9 cellular contexts compared by ENCODE assay signal in the genomic region with DNA sequence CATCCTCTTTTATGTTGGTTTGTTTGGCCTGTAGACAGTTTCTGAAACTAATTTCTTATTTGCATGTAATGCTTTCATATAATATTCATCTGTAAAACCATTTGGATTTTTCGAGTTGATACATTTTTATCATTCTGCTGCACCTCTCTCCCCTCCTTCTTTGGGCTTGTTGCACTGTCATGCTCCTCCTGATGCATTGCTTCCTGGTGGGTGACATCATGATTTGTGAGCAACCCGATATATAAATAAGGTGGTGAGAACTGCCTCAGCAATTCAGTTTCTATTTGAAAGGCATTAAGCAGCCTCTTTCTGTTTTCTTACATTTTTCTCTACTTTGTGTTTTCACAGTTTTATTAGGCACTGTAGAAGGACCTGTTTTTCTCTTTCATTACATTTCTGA.
DNase-seq lines count a peak whose midpoint lies in the region; ATAC-seq and TF ChIP-seq lines count a peak whose summit lies in the region.
"Had no signal": no experiment of that assay in that cellular context is flagged by ENCODE, and none has a peak within 500 bp of the region (broad histone marks: within the 10 kb centered on the region; RNA-seq: fewer than 3 reads in every experiment).

No MANE protein-coding gene starts in this region.

- TF ChIP-seq CTCF in GM13976 (IDR thresholded peaks at IDR 0.05; ENCODE audit: borderline replicate concordance, control extremely low read depth, extremely low read depth, insufficient read depth, missing control alignments): no peak
- no peak for TF ChIP-seq CTCF in MM.1S (IDR thresholded peaks at IDR 0.05; ENCODE audit: low read length)
- no peak for TF ChIP-seq CTCF in fibroblast of villous mesenchyme (IDR thresholded peaks at IDR 0.05; ENCODE audit: insufficient read depth, low read depth, low read length)
- TF ChIP-seq CTCF in CD14-positive monocyte (IDR thresholded peaks at IDR 0.05): no peak
- TF ChIP-seq CTCF in Caco-2 (IDR thresholded peaks at IDR 0.05; ENCODE audit: insufficient read depth in 1 of 2, low read depth in 1 of 2, low read length in 1 of 2, severe bottlenecking in 1 of 2, unreplicated experiment in 1 of 2): no peak
- no peak for TF ChIP-seq CTCF in tibial nerve (IDR thresholded peaks at IDR 0.05)

- TF ChIP-seq EP300 in tibial nerve (IDR thresholded peaks at IDR 0.05): no peak

- POLR2A ChIA-PET in Caco-2 (lab: Charles Lee): no interaction called here

- no peak for TF ChIP-seq POLR2A in tibial nerve (IDR thresholded peaks at IDR 0.05)

- H3K79me2 ChIP-seq in MM.1S (ENCODE audit: low read length): no peaks in the 10 kb centered on the region

- H3K4me1 ChIP-seq in MM.1S (ENCODE audit: low read length): peaks cover 62% of the 10 kb centered on the region
- H3K4me1 ChIP-seq in Caco-2: no peaks in the 10 kb centered on the region; the same call in 1 of the 2 replicates
- H3K4me1 ChIP-seq in tibial nerve: no peaks in the 10 kb centered on the region

- intact Hi-C loops in CD14-positive monocyte (cut with micrococcal nuclease) (no loop called here), Caco-2 (cut with micrococcal nuclease; ENCODE audit: unreplicated experiment) (no loop called here)

- H3K4me2 ChIP-seq in MM.1S (ENCODE audit: low read depth, low read length): peak overlapping the region; percentile 74

- H3K27me3 Mint-ChIP-seq in CD14-positive monocyte (ENCODE audit: low read depth in 3 of 3) (peaks cover 0 to 1% (median 0%) of the 10 kb centered on the region in 3 donors), Caco-2 (ENCODE audit: insufficient read depth, unreplicated experiment) (no peaks in the 10 kb centered on the region)

- H3K36me3 Mint-ChIP-seq in CD14-positive monocyte (peaks cover 2 to 8% of the 10 kb centered on the region in 2 donors), Caco-2 (ENCODE audit: insufficient read depth, unreplicated experiment) (no peaks in the 10 kb centered on the region)

- H3K27ac ChIP-seq in MM.1S (ENCODE audit: low read length) (peak overlapping the region; percentile 83), tibial nerve (no peak overlapping the region)

- ATAC-seq in GM21717 (IDR thresholded peaks at IDR 0.05; ENCODE audit: unreplicated experiment) (peak; percentile 39), HG02759 (IDR thresholded peaks at IDR 0.05; ENCODE audit: unreplicated experiment) (no peak)

- H3K9me3 ChIP-seq in MM.1S (replicated peaks; ENCODE audit: insufficient read depth, low read length) (no peaks in the 10 kb centered on the region), Caco-2 (no peaks in the 10 kb centered on the region), tibial nerve (no peaks in the 10 kb centered on the region)

- H2AFZ ChIP-seq in MM.1S (ENCODE audit: low read length): no peak overlapping the region

- no peak overlapping the region for H3K4me3 Mint-ChIP-seq in CD14-positive monocyte
- no peak overlapping the region for H3K4me3 Mint-ChIP-seq in Caco-2 (ENCODE audit: unreplicated experiment)

- BruUV-seq in Caco-2 (replicated peaks; lab: Mats Ljungman, UMichigan): no TSS peak

- no peaks in the 10 kb centered on the region for H4K20me1 ChIP-seq in MM.1S (ENCODE audit: insufficient read depth, low read length)

- DNase-seq in GM13976 (ENCODE audit: low spot score) (peak; percentile 10), MM.1S (peak; percentile 86), fibroblast of villous mesenchyme (ENCODE audit: low read depth) (peak; percentile 71), CD14-positive monocyte (ENCODE audit: low spot score) (no peak), Caco-2 (no peak), tibial nerve (ENCODE audit: low spot score in 2 of 2) (no peak)
- DNase-seq: stimulated activated CD4-positive, alpha-beta T cell treated with anti-CD3 and anti-CD28 coated beads, Interleukin-4, amount 100 ng/mL, for 1 hour had no signal

- H3K4me3 ChIP-seq in MM.1S (ENCODE audit: low read length) (peak overlapping the region; percentile 2; the same call in 1 of the 2 replicates), fibroblast of villous mesenchyme (ENCODE audit: low read depth, low read length) (no peak overlapping the region), Caco-2 (ENCODE audit: low read depth, low read length) (no peak overlapping the region), tibial nerve (no peak overlapping the region)

- H3K9me2 ChIP-seq in MM.1S (replicated peaks; ENCODE audit: insufficient read depth, low read length): no peaks in the 10 kb centered on the region

- H3K27me3 ChIP-seq in MM.1S (replicated peaks; ENCODE audit: insufficient read depth, low read length): no peaks in the 10 kb centered on the region
- no peaks in the 10 kb centered on the region for H3K27me3 ChIP-seq in Caco-2 (replicated peaks; ENCODE audit: control insufficient read depth, insufficient read depth, low read length)
- peaks cover 0 to 10% of the 10 kb centered on the region in 2 donors for H3K27me3 ChIP-seq in tibial nerve

- CTCF ChIA-PET in Caco-2 (lab: Charles Lee): no interaction called here

- H3K4me1 Mint-ChIP-seq in CD14-positive monocyte (no peaks in the 10 kb centered on the region), Caco-2 (ENCODE audit: low read depth, unreplicated experiment) (peaks cover 9% of the 10 kb centered on the region)

- no peaks in the 10 kb centered on the region for H3K9me3 Mint-ChIP-seq in CD14-positive monocyte
- H3K9me3 Mint-ChIP-seq in Caco-2 (ENCODE audit: unreplicated experiment): no peaks in the 10 kb centered on the region

- WGBS in tibial nerve, 2 donors: 48 to 56% methylated on average over 2 of the region's 2 CpGs

- H3K9ac ChIP-seq in MM.1S (ENCODE audit: low read length): peak overlapping the region; percentile 0; the same call in 1 of the 2 replicates

- H3K27ac Mint-ChIP-seq in CD14-positive monocyte (peak overlapping the region in 1 of 7 donors; percentile 7), Caco-2 (ENCODE audit: unreplicated experiment) (no peak overlapping the region)

- in situ Hi-C loops in GM13976 (cut with MboI; ENCODE audit: low sequenced_read_pairs, unreplicated experiment): no loop called here

- peaks cover 61% of the 10 kb centered on the region for H3F3A ChIP-seq in MM.1S (ENCODE audit: insufficient read depth, low read length)

- no peaks in the 10 kb centered on the region for H3K36me3 ChIP-seq in MM.1S (replicated peaks; ENCODE audit: insufficient read depth, low read length)
- no peaks in the 10 kb centered on the region for H3K36me3 ChIP-seq in Caco-2 (ENCODE audit: control insufficient read depth, insufficient read depth, low read length)
- H3K36me3 ChIP-seq in tibial nerve: no peaks in the 10 kb centered on the region

Comparison
In these comparisons a context has a peak if more than half of its experiments do, and no peak if none do; other contexts are left out.
1. DNase-seq: peak in GM13976 (single experiment), MM.1S (single experiment) and fibroblast of villous mesenchyme (single experiment); none in CD14-positive monocyte (single experiment), Caco-2 (0 of 2) and tibial nerve (0 of 2).